ENCODE assay signal across 21 cellular contexts in genomic region chr4:128649161-128649560, GRCh38.
"Had no signal": no experiment of that assay in that cellular context is flagged by ENCODE, and none has a peak within 500 bp of the region (broad histone marks: within the 10 kb centered on the region; RNA-seq: fewer than 3 reads in every experiment).

No MANE protein-coding gene starts in this region.

- H3K27me3 Mint-ChIP-seq: dendritic cell treated with granulocyte-macrophage colony-stimulating factor and Interleukin-4, amounts not matched to agents 40 ng/mL and 50 ng/mL, for 4 days had no signal

- H3K9me3 ChIP-seq: breast epithelium, sigmoid colon, thoracic aorta, uterus had no signal

- H3K4me3 ChIP-seq: breast epithelium, sigmoid colon, spleen, stomach, thoracic aorta, uterus had no signal

- H3K4me3 Mint-ChIP-seq: activated naive CD8-positive, alpha-beta T cell treated with anti-CD3 and anti-CD28 coated beads, Interleukin-2, amount 10 ng/mL, durations not matched to agents 7 days and 5 days; activated T-helper 1 cell treated with anti-CD3 and anti-CD28 coated beads, Interleukin-12 subunit alpha, Interleukin-12 subunit beta, Interleukin-2, Interleukin-4 antibody, amounts not matched to agents 30 ng/mL and 10 ng/mL and 1 ng/mL, durations not matched to agents 14 hours and 24 hours and 36 hours; dendritic cell treated with granulocyte-macrophage colony-stimulating factor and Interleukin-4, amounts not matched to agents 40 ng/mL and 50 ng/mL, for 4 days; immature natural killer cell; nephron progenitor cell; T-helper 2 cell treated with Interferon-gamma antibody and Interleukin-4, amounts not matched to agents 5 μg/mL and 100 μg/mL, for 36 hours had no signal

- H3K27ac Mint-ChIP-seq: activated naive CD8-positive, alpha-beta T cell treated with anti-CD3 and anti-CD28 coated beads, Interleukin-2, amount 10 ng/mL, durations not matched to agents 7 days and 5 days; activated T-helper 1 cell treated with anti-CD3 and anti-CD28 coated beads, Interleukin-12 subunit alpha, Interleukin-12 subunit beta, Interleukin-2, Interleukin-4 antibody, amounts not matched to agents 30 ng/mL and 10 ng/mL and 1 ng/mL, durations not matched to agents 14 hours and 24 hours and 36 hours; dendritic cell treated with granulocyte-macrophage colony-stimulating factor and Interleukin-4, amounts not matched to agents 40 ng/mL and 50 ng/mL, for 4 days; immature natural killer cell; nephron progenitor cell; T-helper 2 cell treated with Interferon-gamma antibody and Interleukin-4, amounts not matched to agents 5 μg/mL and 100 μg/mL, for 36 hours had no signal

- H3K36me3 Mint-ChIP-seq: activated naive CD8-positive, alpha-beta T cell treated with anti-CD3 and anti-CD28 coated beads, Interleukin-2, amount 10 ng/mL, durations not matched to agents 7 days and 5 days; immature natural killer cell had no signal

- H3K27ac ChIP-seq: breast epithelium, spleen, stomach, thoracic aorta, uterus had no signal

- DNase-seq: activated CD4-positive, alpha-beta T cell treated with anti-CD3 and anti-CD28 coated beads, Interleukin-2, amount 50 U/mL, for 1 hour; activated CD8-positive, alpha-beta memory T cell treated with anti-CD3 and anti-CD28 coated beads for 24 hours; activated naive CD4-positive, alpha-beta T cell; activated naive CD8-positive, alpha-beta T cell treated with anti-CD3 and anti-CD28 coated beads, Interleukin-2, amount 10 ng/mL, durations not matched to agents 7 days and 5 days; cerebellar nuclear complex; effector memory CD4-positive, alpha-beta T cell; foreskin melanocyte; head of caudate nucleus; immature natural killer cell; nephron progenitor cell; sigmoid colon; spleen; stimulated activated CD4-positive, alpha-beta T cell treated with anti-CD3 and anti-CD28 coated beads, Interleukin-1b, Interleukin-23, amount 100 ng/mL, for 48 hours; stomach; uterus had no signal

- H3K36me3 ChIP-seq: breast epithelium, sigmoid colon, spleen, stomach, thoracic aorta, uterus had no signal

- H3K27me3 ChIP-seq: breast epithelium, sigmoid colon, spleen, stomach, uterus had no signal

- H3K9me3 Mint-ChIP-seq: activated naive CD8-positive, alpha-beta T cell treated with anti-CD3 and anti-CD28 coated beads, Interleukin-2, amount 10 ng/mL, durations not matched to agents 7 days and 5 days; activated T-helper 1 cell treated with anti-CD3 and anti-CD28 coated beads, Interleukin-12 subunit alpha, Interleukin-12 subunit beta, Interleukin-2, Interleukin-4 antibody, amounts not matched to agents 30 ng/mL and 10 ng/mL and 1 ng/mL, durations not matched to agents 14 hours and 24 hours and 36 hours; dendritic cell treated with granulocyte-macrophage colony-stimulating factor and Interleukin-4, amounts not matched to agents 40 ng/mL and 50 ng/mL, for 4 days; T-helper 2 cell treated with Interferon-gamma antibody and Interleukin-4, amounts not matched to agents 5 μg/mL and 100 μg/mL, for 36 hours had no signal

- H3K4me1 Mint-ChIP-seq: activated naive CD8-positive, alpha-beta T cell treated with anti-CD3 and anti-CD28 coated beads, Interleukin-2, amount 10 ng/mL, durations not matched to agents 7 days and 5 days had no signal

- ATAC-seq: activated CD4-positive, CD25-positive, alpha-beta regulatory T cell treated with anti-CD3 and anti-CD28 coated beads, Interleukin-2, amount 50 U/mL, for 24 hours had no signal

- H3K4me1 ChIP-seq: breast epithelium, spleen, uterus had no signal
